In genomic region chr10:77925795-77926565, GRCh38 we compare ENCODE assay signal across 8 cellular contexts. TPM values are rescaled to one million over a fixed set of nuclear protein-coding genes. Genes with fewer than 3 reads are reported as not detected.
DNase-seq lines count a peak whose midpoint lies in the region; ATAC-seq and TF ChIP-seq lines count a peak whose summit lies in the region.

No MANE protein-coding gene starts in this region.

- no peak for TF ChIP-seq POLR2A in ovary (IDR thresholded peaks at IDR 0.05)

- H3K27me3 ChIP-seq in cardiac muscle cell (no peaks in the 10 kb centered on the region), ovary (no peaks in the 10 kb centered on the region)

- H3K4me1 Mint-ChIP-seq in Calu3 (ENCODE audit: low read depth, unreplicated experiment), result peaks cover 27% of the 10 kb centered on the region
- H3K4me1 Mint-ChIP-seq in activated naive CD4-positive, alpha-beta T cell treated with anti-CD3 and anti-CD28 coated beads, Interleukin-2, amount 10 ng/mL, durations not matched to agents 7 days and 5 days, result peaks cover 13% of the 10 kb centered on the region

- H3K9me3 Mint-ChIP-seq in Calu3 (ENCODE audit: low read depth, unreplicated experiment), result no peaks in the 10 kb centered on the region
- H3K9me3 Mint-ChIP-seq in activated naive CD4-positive, alpha-beta T cell treated with anti-CD3 and anti-CD28 coated beads, Interleukin-2, amount 10 ng/mL, durations not matched to agents 7 days and 5 days, result no peaks in the 10 kb centered on the region

- H3K9me3 ChIP-seq in cardiac muscle cell (ENCODE audit: low read depth), result no peaks in the 10 kb centered on the region
- no peaks in the 10 kb centered on the region for H3K9me3 ChIP-seq in ovary

- peak overlapping the region; percentile 89 for H3K27ac ChIP-seq in cardiac muscle cell
- peak overlapping the region; percentile 79 to 87 for H3K27ac ChIP-seq in ovary

- H3K27me3 Mint-ChIP-seq in Calu3 (ENCODE audit: unreplicated experiment), result peaks cover 18% of the 10 kb centered on the region
- peaks cover 84% of the 10 kb centered on the region for H3K27me3 Mint-ChIP-seq in activated naive CD4-positive, alpha-beta T cell treated with anti-CD3 and anti-CD28 coated beads, Interleukin-2, amount 10 ng/mL, durations not matched to agents 7 days and 5 days

- peaks cover 29% of the 10 kb centered on the region for H3K36me3 Mint-ChIP-seq in Calu3 (ENCODE audit: insufficient read depth, unreplicated experiment)
- H3K36me3 Mint-ChIP-seq in activated naive CD4-positive, alpha-beta T cell treated with anti-CD3 and anti-CD28 coated beads, Interleukin-2, amount 10 ng/mL, durations not matched to agents 7 days and 5 days, result no peaks in the 10 kb centered on the region

- DNase-seq in Calu3 (peak; percentile 69), KBM-7 (peak; percentile 38), cardiac muscle cell (ENCODE audit: low read depth in 1 of 2, low spot score in 1 of 2) (peak; percentile 46 to 71), ovary (peak; percentile 62 to 75 (median 71)), NCI-H2029 treated with DMSO at 0.1 percent for 48 hours (lab: John Stamatoyannopoulos, UW) (no peak)
- peak; percentile 55 for DNase-seq in activated naive CD4-positive, alpha-beta T cell treated with anti-CD3 and anti-CD28 coated beads, Interleukin-2, amount 10 ng/mL, durations not matched to agents 7 days and 5 days

- H3K4me3 ChIP-seq in cardiac muscle cell (peak overlapping the region; percentile 76), ovary (peak overlapping the region; percentile 92)

- TF ChIP-seq CTCF in Calu3 (IDR thresholded peaks at IDR 0.05; ENCODE audit: unreplicated experiment) (peak; percentile 21), cardiac muscle cell (IDR thresholded peaks at IDR 0.05; ENCODE audit: low read depth, low read length) (peak; percentile 17), ovary (IDR thresholded peaks at IDR 0.05) (no peak)

- peak overlapping the region; percentile 36 for H3K27ac Mint-ChIP-seq in Calu3 (ENCODE audit: unreplicated experiment)
- no peak overlapping the region for H3K27ac Mint-ChIP-seq in activated naive CD4-positive, alpha-beta T cell treated with anti-CD3 and anti-CD28 coated beads, Interleukin-2, amount 10 ng/mL, durations not matched to agents 7 days and 5 days

- BruUV-seq in Calu3 (replicated peaks; lab: Mats Ljungman, UMichigan), result no TSS peak

- in situ Hi-C loops in KBM-7 (cut with MboI; ENCODE audit: low pct_unique_long_range_greater_than_20kb, low sequenced_read_pairs), result no loop called here

- TF ChIP-seq EP300 in ovary (IDR thresholded peaks at IDR 0.05), result no peak

- intact Hi-C loops in Calu3 (cut with micrococcal nuclease; ENCODE audit: unreplicated experiment), result loop anchor here (1.0 to 5.0 kb wide), 2 partner anchors 46 to 80 kb away; no protein-coding TSS in a partner anchor
- intact Hi-C loops in ovary (cut with DNase I), result loop anchor here in 3 of 4 donors (5.0 to 10.0 kb wide), 3 partner anchors 49 to 81 kb away; no protein-coding TSS in a partner anchor

- peak; percentile 45 for ATAC-seq in GM21367 (IDR thresholded peaks at IDR 0.05; ENCODE audit: unreplicated experiment)
- no peak for ATAC-seq in HG02763 (IDR thresholded peaks at IDR 0.05; ENCODE audit: unreplicated experiment)

- H3K36me3 ChIP-seq in cardiac muscle cell (no peaks in the 10 kb centered on the region), ovary (no peaks in the 10 kb centered on the region)

- CTCF ChIA-PET in Calu3 (lab: Charles Lee), result interaction anchor here (0.6 to 2.1 kb wide), 8 partner anchors 23 to 570 kb away, joined by 3 to 7 read pairs (median 4); no protein-coding TSS in a partner anchor
- CTCF ChIA-PET in activated naive CD4-positive, alpha-beta T cell treated with anti-CD3 and anti-CD28 coated beads, Interleukin-2, amount 10 ng/mL, durations not matched to agents 7 days and 5 days (lab: Charles Lee), result interaction anchor here (0.6 kb wide), 1 partner anchor 104 kb away, joined by 3 read pairs; no protein-coding TSS in a partner anchor

- H3K4me3 Mint-ChIP-seq in Calu3 (ENCODE audit: low read depth, unreplicated experiment), result peak overlapping the region; percentile 81
- H3K4me3 Mint-ChIP-seq in activated naive CD4-positive, alpha-beta T cell treated with anti-CD3 and anti-CD28 coated beads, Interleukin-2, amount 10 ng/mL, durations not matched to agents 7 days and 5 days, result peak overlapping the region; percentile 59

- H3K4me1 ChIP-seq in cardiac muscle cell (ENCODE audit: low read depth) (peaks cover 16% of the 10 kb centered on the region), ovary (ENCODE audit: insufficient read depth) (peaks cover 16% of the 10 kb centered on the region)

- 0 to 1% (median 1%) methylated on average over 50 to 73 of the region's 73 CpGs for WGBS in ovary, 3 donors

RNA-seq across cellular contexts. Expression of gene DLG5, which starts 0.6 kb away (rescaled TPM):
- total RNA-seq in Calu3 (2022), result 46.0 and 51.0 TPM in 2 replicates
- total RNA-seq in cardiac muscle cell, result 45.7 and 64.4 TPM in 2 replicates
- 20.3 and 24.7 TPM in 2 replicates for polyA plus RNA-seq in cardiac muscle cell
- total RNA-seq in ovary, result 10 to 100 TPM; 30.5 to 71.9 (median 45.5) TPM
- 10 to 100 TPM; 29.1 to 36.4 TPM for polyA plus RNA-seq in ovary

Comparison
In these comparisons a context has a peak if more than half of its experiments do, and no peak if none do; other contexts are left out.
1. CTCF ChIP-seq: peak in Calu3 (single experiment) and cardiac muscle cell (single experiment); none in ovary (0 of 3).